ENCODE assay signal across 7 cellular contexts in the genomic region with DNA sequence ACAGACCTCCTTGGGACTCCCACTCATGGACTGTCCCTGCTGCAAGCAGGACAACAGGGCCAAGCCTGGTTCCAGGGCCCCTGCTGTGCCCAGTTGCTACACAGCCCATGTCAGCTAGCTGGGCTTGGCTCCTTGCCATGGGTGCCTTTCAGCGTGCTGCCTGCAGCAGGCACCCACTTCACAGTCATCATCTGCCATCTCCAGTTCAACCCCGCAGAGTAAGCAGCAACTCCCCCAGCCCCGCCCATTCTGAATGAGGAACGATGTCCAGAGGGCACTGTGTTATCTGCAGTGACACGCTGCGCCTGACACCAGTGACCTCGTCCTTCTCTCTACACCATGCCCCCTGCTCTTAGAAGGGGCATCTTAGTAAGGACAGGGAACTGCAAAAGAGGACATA. TPM values are rescaled to one million over a fixed set of nuclear protein-coding genes. Genes with fewer than 3 reads are reported as not detected.
"Had no signal": no experiment of that assay in that cellular context is flagged by ENCODE, and none has a peak within 500 bp of the region (broad histone marks: within the 10 kb centered on the region; RNA-seq: fewer than 3 reads in every experiment).

No MANE protein-coding gene starts in this region.

RNA-seq across cellular contexts. Expression of gene TUBA3E, which starts 4.3 kb away (rescaled TPM):
- total RNA-seq: activated CD4-positive, alpha-beta T cell treated with anti-CD3 and anti-CD28 coated beads, Interleukin-2, amount 10 ng/mL, durations not matched to agents 7 days and 5 days; activated T-cell treated with anti-CD3 and anti-CD28 coated beads, Interleukin-2, amount 50 U/mL, for 72 hours; endothelial cell of umbilical vein; natural killer cell treated with Interleukin-12 subunit alpha and Interleukin-12 subunit beta and Interleukin-15 and Interleukin-18, amount 100 ng/mL, for 72 hours; renal cortical epithelial cell; T-helper 17 cell; vagina had no signal
- polyA plus RNA-seq: endothelial cell of umbilical vein had no signal
